Comparison of ENCODE assay signal across 1 cellular context in genomic region chr11:65613091-65613928, GRCh38.
TF ChIP-seq lines count a peak whose summit lies in the region.

No MANE protein-coding gene starts in this region.

TF ChIP-seq in H1, 55 proteins besides CTCF, POLR2A, EP300 and RAD21:
- no peak for TF ChIP-seq POLR2AphosphoS5 (IDR thresholded peaks at IDR 0.05; ENCODE audit: low read depth, low read length)
- no peak for TF ChIP-seq SUZ12 (IDR thresholded peaks at IDR 0.05; ENCODE audit: low read length)
- TF ChIP-seq SP4 (IDR thresholded peaks at IDR 0.05; ENCODE audit: low read length), result no peak
- TF ChIP-seq TAF1 (IDR thresholded peaks at IDR 0.05; ENCODE audit: low read depth, low read length), result no peak
- TF ChIP-seq HDAC6 (IDR thresholded peaks at IDR 0.05; ENCODE audit: low read depth, low read length), result no peak
- no peak for TF ChIP-seq JUND (IDR thresholded peaks at IDR 0.05; ENCODE audit: low read length)
- TF ChIP-seq CEBPB (IDR thresholded peaks at IDR 0.05; ENCODE audit: low read depth, low read length), result no peak
- TF ChIP-seq USF2 (IDR thresholded peaks at IDR 0.05; ENCODE audit: low read length), result no peak
- no peak for TF ChIP-seq KDM5A (IDR thresholded peaks at IDR 0.05; ENCODE audit: low read length)
- no peak for TF ChIP-seq GABPA (IDR thresholded peaks at IDR 0.05; ENCODE audit: borderline replicate concordance, insufficient read depth, low read length)
- TF ChIP-seq RXRA (IDR thresholded peaks at IDR 0.05; ENCODE audit: insufficient read depth, low read depth, low read length), result no peak
- no peak for TF ChIP-seq TAF7 (optimal IDR thresholded peaks at IDR 0.05; ENCODE audit: borderline replicate concordance, low read depth, low read length)
- no peak for TF ChIP-seq CHD2 (IDR thresholded peaks at IDR 0.05; ENCODE audit: low read length)
- TF ChIP-seq RNF2 (IDR thresholded peaks at IDR 0.05; ENCODE audit: borderline replicate concordance, low read depth, low read length, missing control alignments, poor library complexity, severe bottlenecking), result no peak
